In genomic region chr9:135865531-135865930, GRCh38 we compare ENCODE assay signal across 21 cellular contexts.
"Had no signal": no experiment of that assay in that cellular context is flagged by ENCODE, and none has a peak within 500 bp of the region (broad histone marks: within the 10 kb centered on the region; RNA-seq: fewer than 3 reads in every experiment).

No MANE protein-coding gene starts in this region.

- ATAC-seq: activated CD8-positive, alpha-beta T cell treated with anti-CD3 and anti-CD28 coated beads, Interleukin-2, amount 10 ng/mL, durations not matched to agents 7 days and 5 days; left cardiac atrium; naive thymus-derived CD8-positive, alpha-beta T cell; stimulated activated naive CD8-positive, alpha-beta T cell treated with anti-CD3 and anti-CD28 coated beads, Interleukin-15, Interleukin-2, amounts not matched to agents 100 U/mL and 50 U/mL, for 24 hours had no signal

- H3K4me1 ChIP-seq: ascending aorta, breast epithelium had no signal

- H3K4me3 Mint-ChIP-seq: activated CD4-positive, alpha-beta T cell treated with anti-CD3 and anti-CD28 coated beads, Interleukin-2, amount 10 ng/mL, durations not matched to agents 24 days and 14 days; activated CD8-positive, alpha-beta T cell treated with anti-CD3 and anti-CD28 coated beads, Interleukin-2, amount 10 ng/mL, durations not matched to agents 7 days and 5 days; activated T-cell treated with anti-CD3 and anti-CD28 coated beads, Interleukin-2, amount 50 U/mL, for 24 hours; immature natural killer cell; naive thymus-derived CD8-positive, alpha-beta T cell; T-helper 2 cell treated with Interferon-gamma antibody and Interleukin-4, amounts not matched to agents 5 μg/mL and 100 μg/mL, for 36 hours had no signal

- H3K4me3 ChIP-seq: ascending aorta, breast epithelium, coronary artery, tibial artery had no signal

- H3K27ac Mint-ChIP-seq: activated CD4-positive, alpha-beta T cell treated with anti-CD3 and anti-CD28 coated beads, Interleukin-2, amount 10 ng/mL, durations not matched to agents 24 days and 14 days; activated CD8-positive, alpha-beta T cell treated with anti-CD3 and anti-CD28 coated beads, Interleukin-2, amount 10 ng/mL, durations not matched to agents 7 days and 5 days; activated T-cell treated with anti-CD3 and anti-CD28 coated beads, Interleukin-2, amount 50 U/mL, for 24 hours; T-helper 2 cell treated with Interferon-gamma antibody and Interleukin-4, amounts not matched to agents 5 μg/mL and 100 μg/mL, for 36 hours had no signal

- H3K27me3 ChIP-seq: ascending aorta, breast epithelium, neutrophil, tibial artery had no signal

- H3K9me3 ChIP-seq: ascending aorta, breast epithelium, neutrophil, tibial artery had no signal

- H3K27ac ChIP-seq: ascending aorta, breast epithelium, coronary artery, neutrophil, tibial artery had no signal

- H3K27me3 Mint-ChIP-seq: activated CD4-positive, alpha-beta T cell treated with anti-CD3 and anti-CD28 coated beads, Interleukin-2, amount 10 ng/mL, durations not matched to agents 24 days and 14 days; activated T-cell treated with anti-CD3 and anti-CD28 coated beads, Interleukin-2, amount 50 U/mL, for 24 hours; naive thymus-derived CD8-positive, alpha-beta T cell had no signal

- DNase-seq: activated CD4-positive, alpha-beta T cell treated with anti-CD3 and anti-CD28 coated beads, Interleukin-2, amount 10 ng/mL, durations not matched to agents 24 days and 14 days; activated CD8-positive, alpha-beta T cell treated with anti-CD3 and anti-CD28 coated beads, Interleukin-2, amount 10 ng/mL, durations not matched to agents 7 days and 5 days; activated effector memory CD4-positive, alpha-beta T cell treated with Interleukin-2 at 50 U/mL for 16 hours; activated naive CD4-positive, alpha-beta T cell treated with anti-CD3 and anti-CD28 coated beads, Interleukin-2, amount 50 U/mL, for 16 hours; activated T-cell treated with anti-CD3 and anti-CD28 coated beads, Interleukin-2, amount 50 U/mL, for 24 hours; erythroblast; immature natural killer cell; left cardiac atrium; mesenchymal stem cell; naive thymus-derived CD8-positive, alpha-beta T cell; posterior cingulate gyrus; retina; stimulated activated naive CD8-positive, alpha-beta T cell treated with anti-CD3 and anti-CD28 coated beads, Interleukin-15, Interleukin-2, amounts not matched to agents 100 U/mL and 50 U/mL, for 24 hours; substantia nigra; tibial artery had no signal

- FAIRE-seq: endometrium had no signal

- H3K9me3 Mint-ChIP-seq: activated T-cell treated with anti-CD3 and anti-CD28 coated beads, Interleukin-2, amount 50 U/mL, for 24 hours; immature natural killer cell; naive thymus-derived CD8-positive, alpha-beta T cell; T-helper 2 cell treated with Interferon-gamma antibody and Interleukin-4, amounts not matched to agents 5 μg/mL and 100 μg/mL, for 36 hours had no signal

- H3K36me3 ChIP-seq: ascending aorta, breast epithelium had no signal
